ENCODE assay signal across 10 cellular contexts in genomic region chr6:41766043-41766664, GRCh38. TPM values are rescaled to one million over a fixed set of nuclear protein-coding genes. Genes with fewer than 3 reads are reported as not detected.
"Had no signal": no experiment of that assay in that cellular context is flagged by ENCODE, and none has a peak within 500 bp of the region (broad histone marks: within the 10 kb centered on the region; RNA-seq: fewer than 3 reads in every experiment).

No MANE protein-coding gene starts in this region.

RNA-seq across cellular contexts. Expression of gene PRICKLE4, which starts 14.4 kb away (rescaled TPM):
- total RNA-seq: activated naive CD8-positive, alpha-beta T cell treated with anti-CD3 and anti-CD28 coated beads for 36 hours; activated T-helper 1 cell treated with anti-CD3 and anti-CD28 coated beads, Interleukin-12 subunit alpha, Interleukin-12 subunit beta, Interleukin-2, Interleukin-4 antibody, amounts not matched to agents 30 ng/mL and 10 ng/mL and 1 ng/mL, durations not matched to agents 14 hours and 24 hours and 36 hours; fibroblast of lung had no signal
- polyA plus RNA-seq: naive thymus-derived CD4-positive, alpha-beta T cell had no signal

RNA-seq across cellular contexts. Expression of gene PGC, which starts 19.0 kb away (rescaled TPM):
- total RNA-seq: activated naive CD4-positive, alpha-beta T cell treated with anti-CD3 and anti-CD28 coated beads for 36 hours; activated naive CD8-positive, alpha-beta T cell treated with anti-CD3 and anti-CD28 coated beads for 36 hours; cardiac septum; fibroblast of lung; liver; naive thymus-derived CD4-positive, alpha-beta T cell; T-helper 1 cell treated with Interleukin-12 subunit alpha and Interleukin-12 subunit beta and Interleukin-4 antibody, amounts not matched to agents 30 ng/mL and 1 ng/mL, for 36 hours; tibial nerve had no signal
- polyA plus RNA-seq: fibroblast of lung; naive thymus-derived CD4-positive, alpha-beta T cell; neural cell had no signal
